Comparison of ENCODE assay signal across 1 cellular context in the genomic region with DNA sequence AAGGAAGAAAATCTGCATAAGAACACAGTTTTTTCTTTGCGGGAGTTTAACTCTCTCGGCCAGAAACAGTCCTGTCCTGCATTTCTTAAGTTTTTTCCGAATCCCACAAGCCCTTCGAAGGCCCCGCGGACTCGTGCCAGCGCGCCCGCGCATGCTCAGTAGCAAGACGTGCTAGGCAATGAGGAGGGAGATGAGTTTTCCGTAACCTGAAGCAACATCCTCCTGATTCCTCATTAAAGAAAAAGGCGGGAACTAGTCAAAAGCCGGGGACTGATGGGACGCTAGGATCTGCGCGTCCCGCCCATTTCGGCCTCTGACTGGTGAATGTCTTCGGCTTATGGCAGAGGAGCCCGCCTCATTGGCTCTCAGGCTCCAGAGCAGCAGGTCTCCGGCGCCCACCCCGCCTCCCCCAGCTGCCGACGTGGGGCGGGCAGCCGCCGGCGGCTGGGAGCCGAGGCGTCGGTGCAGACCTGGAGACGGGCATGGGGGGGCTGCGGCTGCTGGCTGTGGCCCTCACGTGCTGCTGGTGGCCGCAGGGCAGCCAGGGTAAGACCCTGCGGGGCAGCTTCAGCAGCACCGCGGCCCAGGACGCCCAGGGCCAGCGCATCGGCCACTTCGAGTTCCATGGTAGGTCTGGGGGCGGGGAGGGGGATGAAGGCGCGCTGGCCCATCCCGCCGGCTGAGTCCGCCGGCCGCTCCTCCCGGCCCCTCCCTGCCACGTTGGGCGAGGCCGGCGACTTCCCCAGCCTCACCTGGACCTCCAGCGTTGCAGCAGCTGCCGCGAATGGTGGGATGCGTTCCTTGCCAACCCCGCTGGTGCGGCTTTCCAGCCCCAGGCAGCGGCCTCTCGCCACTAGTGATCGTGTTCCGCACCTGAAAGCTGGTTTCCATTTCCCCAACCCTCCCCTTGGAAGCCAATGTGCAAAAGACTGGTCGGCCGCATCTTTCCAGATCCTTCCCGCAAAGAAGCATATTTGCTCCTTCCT.
A peak's percentile ranks its signal among the peaks of the same experiment; 100 is the strongest.
TF ChIP-seq lines count a peak whose summit lies in the region.

TSS of gene GPR180 (plus strand) at position 412 of the 986 bp plus-strand sequence. CDS start at position 483, 71 bp downstream.

TF ChIP-seq in WTC11, 78 proteins besides CTCF, POLR2A, EP300 and RAD21 (continued from another document and continues in another):
- TF ChIP-seq ZBTB43 (CRISPR knock-in tag; IDR thresholded peaks at IDR 0.05) (peak; percentile 74; the same call in 1 of the 2 replicates), NR2C2 (CRISPR knock-in tag; IDR thresholded peaks at IDR 0.05) (peak; percentile 60), AR (CRISPR knock-in tag; IDR thresholded peaks at IDR 0.05) (no peak), FOXP4 (CRISPR knock-in tag; IDR thresholded peaks at IDR 0.05) (0 out of 2 replicates have a peak, but pooled peaks have one; percentile 59), GRHL2 (CRISPR knock-in tag; IDR thresholded peaks at IDR 0.05; ENCODE audit: insufficient replicate concordance, severe bottlenecking) (no peak), MLX (CRISPR knock-in tag; IDR thresholded peaks at IDR 0.05) (no peak), USF1 (CRISPR knock-in tag; IDR thresholded peaks at IDR 0.05) (peak; percentile 75), KAT7 (CRISPR knock-in tag; IDR thresholded peaks at IDR 0.05; ENCODE audit: borderline replicate concordance) (no peak), SP1 (CRISPR knock-in tag; conservative IDR thresholded peaks at IDR 0.05) (peak; percentile 70), STAT6 (CRISPR knock-in tag; conservative IDR thresholded peaks at IDR 0.05; ENCODE audit: low read depth) (no peak), GTF2I (CRISPR knock-in tag; conservative IDR thresholded peaks at IDR 0.05) (no peak), E2F5 (CRISPR knock-in tag; IDR thresholded peaks at IDR 0.05) (peak; percentile 95), ZNF425 (CRISPR knock-in tag; conservative IDR thresholded peaks at IDR 0.05) (no peak), TP53 (CRISPR knock-in tag; IDR thresholded peaks at IDR 0.05) (peak; percentile 94), TEAD4 (CRISPR knock-in tag; IDR thresholded peaks at IDR 0.05) (peak; percentile 65), ZBTB21 (CRISPR knock-in tag; IDR thresholded peaks at IDR 0.05; ENCODE audit: borderline replicate concordance) (peak; percentile 92; the same call in 1 of the 2 replicates), CREM (CRISPR knock-in tag; IDR thresholded peaks at IDR 0.05) (peak; percentile 85), GABPB1 (CRISPR knock-in tag; IDR thresholded peaks at IDR 0.05) (no peak)
- TF ChIP-seq, protein P1, sequence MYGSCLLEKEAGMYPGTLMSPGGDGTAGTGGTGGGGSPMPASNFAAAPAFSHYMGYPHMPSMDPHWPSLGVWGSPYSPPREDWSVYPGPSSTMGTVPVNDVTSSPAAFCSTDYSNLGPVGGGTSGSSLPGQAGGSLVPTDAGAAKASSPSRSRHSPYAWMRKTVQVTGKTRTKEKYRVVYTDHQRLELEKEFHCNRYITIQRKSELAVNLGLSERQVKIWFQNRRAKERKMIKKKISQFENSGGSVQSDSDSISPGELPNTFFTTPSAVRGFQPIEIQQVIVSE (CRISPR knock-in tag; IDR thresholded peaks at IDR 0.05; ENCODE audit: borderline replicate concordance): no peak
- TF ChIP-seq, protein P2, sequence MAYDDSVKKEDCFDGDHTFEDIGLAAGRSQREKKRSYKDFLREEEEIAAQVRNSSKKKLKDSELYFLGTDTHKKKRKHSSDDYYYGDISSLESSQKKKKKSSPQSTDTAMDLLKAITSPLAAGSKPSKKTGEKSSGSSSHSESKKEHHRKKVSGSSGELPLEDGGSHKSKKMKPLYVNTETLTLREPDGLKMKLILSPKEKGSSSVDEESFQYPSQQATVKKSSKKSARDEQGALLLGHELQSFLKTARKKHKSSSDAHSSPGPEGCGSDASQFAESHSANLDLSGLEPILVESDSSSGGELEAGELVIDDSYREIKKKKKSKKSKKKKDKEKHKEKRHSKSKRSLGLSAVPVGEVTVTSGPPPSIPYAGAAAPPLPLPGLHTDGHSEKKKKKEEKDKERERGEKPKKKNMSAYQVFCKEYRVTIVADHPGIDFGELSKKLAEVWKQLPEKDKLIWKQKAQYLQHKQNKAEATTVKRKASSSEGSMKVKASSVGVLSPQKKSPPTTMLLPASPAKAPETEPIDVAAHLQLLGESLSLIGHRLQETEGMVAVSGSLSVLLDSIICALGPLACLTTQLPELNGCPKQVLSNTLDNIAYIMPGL (CRISPR knock-in tag; IDR thresholded peaks at IDR 0.05): peak; percentile 74; the same call in 1 of the 2 replicates
- TF ChIP-seq, protein P3, sequence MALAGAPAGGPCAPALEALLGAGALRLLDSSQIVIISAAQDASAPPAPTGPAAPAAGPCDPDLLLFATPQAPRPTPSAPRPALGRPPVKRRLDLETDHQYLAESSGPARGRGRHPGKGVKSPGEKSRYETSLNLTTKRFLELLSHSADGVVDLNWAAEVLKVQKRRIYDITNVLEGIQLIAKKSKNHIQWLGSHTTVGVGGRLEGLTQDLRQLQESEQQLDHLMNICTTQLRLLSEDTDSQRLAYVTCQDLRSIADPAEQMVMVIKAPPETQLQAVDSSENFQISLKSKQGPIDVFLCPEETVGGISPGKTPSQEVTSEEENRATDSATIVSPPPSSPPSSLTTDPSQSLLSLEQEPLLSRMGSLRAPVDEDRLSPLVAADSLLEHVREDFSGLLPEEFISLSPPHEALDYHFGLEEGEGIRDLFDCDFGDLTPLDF (CRISPR knock-in tag; IDR thresholded peaks at IDR 0.05): peak; percentile 93
- TF ChIP-seq, protein P4, sequence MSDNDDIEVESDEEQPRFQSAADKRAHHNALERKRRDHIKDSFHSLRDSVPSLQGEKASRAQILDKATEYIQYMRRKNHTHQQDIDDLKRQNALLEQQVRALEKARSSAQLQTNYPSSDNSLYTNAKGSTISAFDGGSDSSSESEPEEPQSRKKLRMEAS (CRISPR knock-in tag; IDR thresholded peaks at IDR 0.05): peak; percentile 99
- TF ChIP-seq, protein P5, sequence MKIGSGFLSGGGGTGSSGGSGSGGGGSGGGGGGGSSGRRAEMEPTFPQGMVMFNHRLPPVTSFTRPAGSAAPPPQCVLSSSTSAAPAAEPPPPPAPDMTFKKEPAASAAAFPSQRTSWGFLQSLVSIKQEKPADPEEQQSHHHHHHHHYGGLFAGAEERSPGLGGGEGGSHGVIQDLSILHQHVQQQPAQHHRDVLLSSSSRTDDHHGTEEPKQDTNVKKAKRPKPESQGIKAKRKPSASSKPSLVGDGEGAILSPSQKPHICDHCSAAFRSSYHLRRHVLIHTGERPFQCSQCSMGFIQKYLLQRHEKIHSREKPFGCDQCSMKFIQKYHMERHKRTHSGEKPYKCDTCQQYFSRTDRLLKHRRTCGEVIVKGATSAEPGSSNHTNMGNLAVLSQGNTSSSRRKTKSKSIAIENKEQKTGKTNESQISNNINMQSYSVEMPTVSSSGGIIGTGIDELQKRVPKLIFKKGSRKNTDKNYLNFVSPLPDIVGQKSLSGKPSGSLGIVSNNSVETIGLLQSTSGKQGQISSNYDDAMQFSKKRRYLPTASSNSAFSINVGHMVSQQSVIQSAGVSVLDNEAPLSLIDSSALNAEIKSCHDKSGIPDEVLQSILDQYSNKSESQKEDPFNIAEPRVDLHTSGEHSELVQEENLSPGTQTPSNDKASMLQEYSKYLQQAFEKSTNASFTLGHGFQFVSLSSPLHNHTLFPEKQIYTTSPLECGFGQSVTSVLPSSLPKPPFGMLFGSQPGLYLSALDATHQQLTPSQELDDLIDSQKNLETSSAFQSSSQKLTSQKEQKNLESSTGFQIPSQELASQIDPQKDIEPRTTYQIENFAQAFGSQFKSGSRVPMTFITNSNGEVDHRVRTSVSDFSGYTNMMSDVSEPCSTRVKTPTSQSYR (CRISPR knock-in tag; IDR thresholded peaks at IDR 0.05): peak; percentile 86
